In the genomic region with DNA sequence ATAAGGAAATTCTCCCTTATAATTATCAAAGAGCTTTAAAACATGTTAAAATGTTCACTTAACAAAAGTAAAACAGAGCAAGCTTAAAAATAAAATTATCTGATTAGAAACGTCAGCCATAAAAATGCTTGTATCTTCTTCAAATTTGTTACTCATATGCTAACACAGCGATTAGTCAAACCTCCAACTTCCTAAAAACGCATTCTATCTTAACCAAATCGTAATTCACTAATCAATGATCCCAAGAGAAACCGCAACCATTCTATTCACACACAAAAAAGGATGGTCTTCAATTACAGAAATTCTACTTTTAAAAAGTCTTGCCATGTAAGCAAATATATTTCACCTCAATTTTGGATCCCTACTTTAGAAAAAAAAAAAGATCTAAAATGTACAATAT, we compare ENCODE assay signal across 8 cellular contexts. TPM values are rescaled to one million over a fixed set of nuclear protein-coding genes. Genes with fewer than 3 reads are reported as not detected.
DNase-seq lines count a peak whose midpoint lies in the region; ATAC-seq and TF ChIP-seq lines count a peak whose summit lies in the region.

No MANE protein-coding gene starts in this region.

- intact Hi-C loops in lower lobe of right lung (cut with DNase I): no loop called here

- DNase-seq in stimulated activated naive CD8-positive, alpha-beta T cell treated with anti-CD3 and anti-CD28 coated beads, Interleukin-15, Interleukin-2, amounts not matched to agents 100 U/mL and 50 U/mL, for 24 hours: no peak
- DNase-seq in lower lobe of right lung (no peak), NCI-H69 (lab: John Stamatoyannopoulos, UW) (no peak), T-helper 9 cell (no peak)
- DNase-seq in stimulated activated CD4-positive, alpha-beta T cell treated with anti-CD3 and anti-CD28 coated beads, Interleukin-4, amount 100 ng/mL, for 1 hour: no peak

- no peaks in the 10 kb centered on the region for H3K27me3 Mint-ChIP-seq in stimulated activated naive CD8-positive, alpha-beta T cell treated with anti-CD3 and anti-CD28 coated beads, Interleukin-15, Interleukin-2, amounts not matched to agents 100 ng/mL and 50 ng/mL, for 24 hours
- H3K27me3 Mint-ChIP-seq in activated naive CD8-positive, alpha-beta T cell: no peaks in the 10 kb centered on the region

- H3K4me1 Mint-ChIP-seq in stimulated activated naive CD8-positive, alpha-beta T cell treated with anti-CD3 and anti-CD28 coated beads, Interleukin-15, Interleukin-2, amounts not matched to agents 100 ng/mL and 50 ng/mL, for 24 hours (ENCODE audit: low read depth): peaks cover 48% of the 10 kb centered on the region
- H3K4me1 Mint-ChIP-seq in activated naive CD8-positive, alpha-beta T cell (ENCODE audit: low read depth): peaks cover 49% of the 10 kb centered on the region

- peaks cover 61% of the 10 kb centered on the region for H3K36me3 Mint-ChIP-seq in stimulated activated naive CD8-positive, alpha-beta T cell treated with anti-CD3 and anti-CD28 coated beads, Interleukin-15, Interleukin-2, amounts not matched to agents 100 ng/mL and 50 ng/mL, for 24 hours (ENCODE audit: low read depth)
- H3K36me3 Mint-ChIP-seq in activated naive CD8-positive, alpha-beta T cell: peaks cover 28% of the 10 kb centered on the region

- peak overlapping the region; percentile 96 for H3K27ac ChIP-seq in lower lobe of right lung

- peak overlapping the region; percentile 91 for H3K27ac Mint-ChIP-seq in stimulated activated naive CD8-positive, alpha-beta T cell treated with anti-CD3 and anti-CD28 coated beads, Interleukin-15, Interleukin-2, amounts not matched to agents 100 ng/mL and 50 ng/mL, for 24 hours
- peak overlapping the region; percentile 97 for H3K27ac Mint-ChIP-seq in activated naive CD8-positive, alpha-beta T cell

- peak overlapping the region; percentile 94 for H3K4me3 Mint-ChIP-seq in stimulated activated naive CD8-positive, alpha-beta T cell treated with anti-CD3 and anti-CD28 coated beads, Interleukin-15, Interleukin-2, amounts not matched to agents 100 ng/mL and 50 ng/mL, for 24 hours
- peak overlapping the region; percentile 100 for H3K4me3 Mint-ChIP-seq in activated naive CD8-positive, alpha-beta T cell

- H3K9me3 Mint-ChIP-seq in stimulated activated naive CD8-positive, alpha-beta T cell treated with anti-CD3 and anti-CD28 coated beads, Interleukin-15, Interleukin-2, amounts not matched to agents 100 ng/mL and 50 ng/mL, for 24 hours: no peaks in the 10 kb centered on the region
- H3K9me3 Mint-ChIP-seq in activated naive CD8-positive, alpha-beta T cell (ENCODE audit: low read depth): no peaks in the 10 kb centered on the region

- H3K27me3 ChIP-seq in lower lobe of right lung (ENCODE audit: low read depth): no peaks in the 10 kb centered on the region

- no peak for TF ChIP-seq CTCF in lower lobe of right lung (IDR thresholded peaks at IDR 0.05)

- peak overlapping the region; percentile 97 for H3K4me3 ChIP-seq in lower lobe of right lung

- H3K36me3 ChIP-seq in lower lobe of right lung: no peaks in the 10 kb centered on the region

- no peaks in the 10 kb centered on the region for H3K9me3 ChIP-seq in lower lobe of right lung

- peaks cover 48% of the 10 kb centered on the region for H3K4me1 ChIP-seq in lower lobe of right lung

- ATAC-seq in stimulated activated naive CD8-positive, alpha-beta T cell treated with anti-CD3 and anti-CD28 coated beads, Interleukin-15, Interleukin-2, amounts not matched to agents 100 U/mL and 50 U/mL, for 24 hours: no peak
- ATAC-seq in lower lobe of right lung: no peak
- no peak for ATAC-seq in HG02981 (IDR thresholded peaks at IDR 0.05; ENCODE audit: unreplicated experiment)

RNA-seq across cellular contexts. Expression of gene STK17B, which starts 1.9 kb away (rescaled TPM):
- 54.0 TPM for total RNA-seq in lower lobe of right lung
